Comparison of ENCODE assay signal across 9 cellular contexts in the genomic region with DNA sequence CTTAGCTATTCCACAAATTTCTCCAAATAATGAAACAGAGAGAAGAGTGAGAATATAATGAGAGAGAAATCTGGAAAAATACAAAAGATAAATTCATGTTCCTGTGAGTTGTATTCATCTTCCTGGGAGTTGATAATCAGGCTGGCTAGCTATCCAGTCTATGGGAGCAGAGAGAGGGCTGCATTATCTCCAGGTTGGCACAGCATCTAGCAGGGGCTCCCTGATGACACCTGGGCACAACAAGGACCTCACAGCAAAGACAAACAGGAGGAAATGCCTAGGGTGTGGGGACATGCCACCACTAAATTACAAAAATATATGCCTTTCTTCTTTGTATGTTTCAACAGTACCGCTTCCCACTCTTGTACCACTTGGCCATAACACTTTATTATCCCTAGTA. TPM values are rescaled to one million over a fixed set of nuclear protein-coding genes. Genes with fewer than 3 reads are reported as not detected.
A peak's percentile ranks its signal among the peaks of the same experiment; 100 is the strongest.
DNase-seq lines count a peak whose midpoint lies in the region; ATAC-seq and TF ChIP-seq lines count a peak whose summit lies in the region.
"Had no signal": no experiment of that assay in that cellular context is flagged by ENCODE, and none has a peak within 500 bp of the region (broad histone marks: within the 10 kb centered on the region; RNA-seq: fewer than 3 reads in every experiment).

No MANE protein-coding gene starts in this region.

- H3K4me1 Mint-ChIP-seq in activated naive CD4-positive, alpha-beta T cell treated with anti-CD3 and anti-CD28 coated beads, Interleukin-2, amount 50 U/mL, for 24 hours = peaks cover 61% of the 10 kb centered on the region
- H3K4me1 Mint-ChIP-seq in activated naive CD8-positive, alpha-beta T cell treated with anti-CD3 and anti-CD28 coated beads, Interleukin-2, amount 50 U/mL, for 24 hours = peaks cover 65% of the 10 kb centered on the region
- H3K4me1 Mint-ChIP-seq in memory B cell (peaks cover 49% of the 10 kb centered on the region), type B pancreatic cell (ENCODE audit: unreplicated experiment) (peaks cover 40% of the 10 kb centered on the region)

- no peak for TF ChIP-seq POLR2A in ovary (IDR thresholded peaks at IDR 0.05)

- H3K4me3 ChIP-seq in ovary = no peak overlapping the region

- intact Hi-C loops in ovary (cut with DNase I) = no loop called here

- no peak for TF ChIP-seq EP300 in ovary (IDR thresholded peaks at IDR 0.05)

- WGBS in ovary, 3 donors = 97 to 98% (median 98%) methylated on average over 1 of the region's 1 CpG

- no peaks in the 10 kb centered on the region for H3K36me3 ChIP-seq in ovary

- DNase-seq in activated naive CD4-positive, alpha-beta T cell treated with anti-CD3 and anti-CD28 coated beads, Interleukin-2, amount 50 U/mL, for 16 hours = no peak
- no peak for DNase-seq in activated naive CD8-positive, alpha-beta T cell treated with anti-CD3 and anti-CD28 coated beads, Interleukin-2, amount 50 U/mL, for 24 hours
- DNase-seq in memory B cell (ENCODE audit: low spot score in 2 of 2) = no peak
- DNase-seq in type B pancreatic cell (ENCODE audit: extremely low spot score, unreplicated experiment) = no peak
- no peak for DNase-seq in putamen (ENCODE audit: low spot score)
- DNase-seq in ovary = no peak

- no peaks in the 10 kb centered on the region for H3K9me3 Mint-ChIP-seq in activated naive CD4-positive, alpha-beta T cell treated with anti-CD3 and anti-CD28 coated beads, Interleukin-2, amount 50 U/mL, for 24 hours
- no peaks in the 10 kb centered on the region for H3K9me3 Mint-ChIP-seq in activated naive CD8-positive, alpha-beta T cell treated with anti-CD3 and anti-CD28 coated beads, Interleukin-2, amount 50 U/mL, for 24 hours
- H3K9me3 Mint-ChIP-seq in memory B cell = no peaks in the 10 kb centered on the region
- H3K9me3 Mint-ChIP-seq in type B pancreatic cell = no peaks in the 10 kb centered on the region

- H3K27me3 ChIP-seq in ovary = no peaks in the 10 kb centered on the region

- peak overlapping the region; percentile 93 for H3K27ac Mint-ChIP-seq in activated naive CD4-positive, alpha-beta T cell treated with anti-CD3 and anti-CD28 coated beads, Interleukin-2, amount 50 U/mL, for 24 hours
- peak overlapping the region; percentile 91 for H3K27ac Mint-ChIP-seq in activated naive CD8-positive, alpha-beta T cell treated with anti-CD3 and anti-CD28 coated beads, Interleukin-2, amount 50 U/mL, for 24 hours
- H3K27ac Mint-ChIP-seq in memory B cell (peak overlapping the region; percentile 35), type B pancreatic cell (peak overlapping the region; percentile 52)

- TF ChIP-seq CTCF in type B pancreatic cell (conservative IDR thresholded peaks at IDR 0.05) = no peak
- no peak for TF ChIP-seq CTCF in ovary (IDR thresholded peaks at IDR 0.05)

- H3K9me3 ChIP-seq in ovary = no peaks in the 10 kb centered on the region

- peaks cover 4% of the 10 kb centered on the region for H3K4me1 ChIP-seq in ovary (ENCODE audit: insufficient read depth)

- no peak for ATAC-seq in activated naive CD8-positive, alpha-beta T cell treated with anti-CD3 and anti-CD28 coated beads, Interleukin-2, amount 50 U/mL, for 24 hours
- ATAC-seq in memory B cell (ENCODE audit: low read depth) (no peak), HG03460 (IDR thresholded peaks at IDR 0.05; ENCODE audit: unreplicated experiment) (no peak)

- H3K27me3 Mint-ChIP-seq in activated naive CD4-positive, alpha-beta T cell treated with anti-CD3 and anti-CD28 coated beads, Interleukin-2, amount 50 U/mL, for 24 hours = peaks cover 4% of the 10 kb centered on the region
- peaks cover 3% of the 10 kb centered on the region for H3K27me3 Mint-ChIP-seq in activated naive CD8-positive, alpha-beta T cell treated with anti-CD3 and anti-CD28 coated beads, Interleukin-2, amount 50 U/mL, for 24 hours
- peaks cover 6% of the 10 kb centered on the region for H3K27me3 Mint-ChIP-seq in memory B cell
- peaks cover 3% of the 10 kb centered on the region for H3K27me3 Mint-ChIP-seq in type B pancreatic cell

- no peak overlapping the region for H3K27ac ChIP-seq in ovary
- H3K27ac ChIP-seq: HL-60 had no signal

- peaks cover 4% of the 10 kb centered on the region for H3K36me3 Mint-ChIP-seq in activated naive CD4-positive, alpha-beta T cell treated with anti-CD3 and anti-CD28 coated beads, Interleukin-2, amount 50 U/mL, for 24 hours
- H3K36me3 Mint-ChIP-seq in activated naive CD8-positive, alpha-beta T cell treated with anti-CD3 and anti-CD28 coated beads, Interleukin-2, amount 50 U/mL, for 24 hours (ENCODE audit: low read depth) = peaks cover 6% of the 10 kb centered on the region
- H3K36me3 Mint-ChIP-seq in memory B cell (no peaks in the 10 kb centered on the region), type B pancreatic cell (peaks cover 11% of the 10 kb centered on the region)

- H3K4me3 Mint-ChIP-seq in activated naive CD4-positive, alpha-beta T cell treated with anti-CD3 and anti-CD28 coated beads, Interleukin-2, amount 50 U/mL, for 24 hours = peak overlapping the region; percentile 83
- peak overlapping the region; percentile 88 for H3K4me3 Mint-ChIP-seq in activated naive CD8-positive, alpha-beta T cell treated with anti-CD3 and anti-CD28 coated beads, Interleukin-2, amount 50 U/mL, for 24 hours
- H3K4me3 Mint-ChIP-seq in memory B cell (peak overlapping the region; percentile 44), type B pancreatic cell (peak overlapping the region; percentile 94)

RNA-seq across cellular contexts. Expression of a gene that starts 1.9 kb away (rescaled TPM):
- total RNA-seq in type B pancreatic cell (ENCODE audit: low replicate concordance) = 18.8 and 25.2 TPM in 2 replicates
- 10 to 100 TPM in 6 of 7 donors, 1 to 10 TPM in 1; 8.8 to 23.3 (median 14.8) TPM for total RNA-seq in ovary
- 10 to 100 TPM; 11.7 to 13.7 TPM for polyA plus RNA-seq in ovary

RNA-seq across cellular contexts. Expression of a gene that starts 50.4 kb away (rescaled TPM):
- total RNA-seq in type B pancreatic cell (ENCODE audit: low replicate concordance) = 0.12 TPM in 1 of 2 replicates, not detected in the other
- total RNA-seq in ovary = under 1 TPM in 1 of 7 donors, not detected in 6; 0.11 TPM
- polyA plus RNA-seq in ovary = under 1 TPM in 1 of 2 donors, not detected in 1; 0.02 TPM

Comparison
In these comparisons a context has a peak if more than half of its experiments do, and no peak if none do; other contexts are left out.
1. H3K27ac Mint-ChIP-seq: peak in every context shown above with its lines; median percentile 93 in activated naive CD4-positive, alpha-beta T cell treated with anti-CD3 and anti-CD28 coated beads, Interleukin-2, amount 50 U/mL, for 24 hours; 91 in activated naive CD8-positive, alpha-beta T cell treated with anti-CD3 and anti-CD28 coated beads, Interleukin-2, amount 50 U/mL, for 24 hours; 52 in type B pancreatic cell; 35 in memory B cell.
2. H3K4me3 Mint-ChIP-seq: peak in every context shown above with its lines; median percentile 94 in type B pancreatic cell; 88 in activated naive CD8-positive, alpha-beta T cell treated with anti-CD3 and anti-CD28 coated beads, Interleukin-2, amount 50 U/mL, for 24 hours; 83 in activated naive CD4-positive, alpha-beta T cell treated with anti-CD3 and anti-CD28 coated beads, Interleukin-2, amount 50 U/mL, for 24 hours; 44 in memory B cell.